Comparison of ENCODE assay signal across 24 cellular contexts in genomic region chr6:111830003-111830402, GRCh38. TPM values are rescaled to one million over a fixed set of nuclear protein-coding genes. Genes with fewer than 3 reads are reported as not detected.
A peak's percentile ranks its signal among the peaks of the same experiment; 100 is the strongest.
DNase-seq lines count a peak whose midpoint lies in the region; ATAC-seq and TF ChIP-seq lines count a peak whose summit lies in the region.
"Had no signal": no experiment of that assay in that cellular context is flagged by ENCODE, and none has a peak within 500 bp of the region (broad histone marks: within the 10 kb centered on the region; RNA-seq: fewer than 3 reads in every experiment).

No MANE protein-coding gene starts in this region.

- no peak for ATAC-seq in SK-N-SH treated with all-trans-retinoic acid at 6 μM for 48 hours
- no peak for ATAC-seq in HG03439 (IDR thresholded peaks at IDR 0.05; ENCODE audit: unreplicated experiment)
- no peak for ATAC-seq in GM21423 (IDR thresholded peaks at IDR 0.05; ENCODE audit: unreplicated experiment)
- ATAC-seq: esophagus mucosa, gastrocnemius medialis had no signal

- peaks cover 81% of the 10 kb centered on the region for H3K36me3 Mint-ChIP-seq in activated T-helper 2 cell treated with anti-CD3 and anti-CD28 coated beads, Interferon-gamma antibody, Interleukin-2, Interleukin-4, amounts not matched to agents 10 μg/mL and 5 μg/mL and 100 μg/mL, durations not matched to agents 14 hours and 24 hours and 36 hours (ENCODE audit: low read depth)

- H3K36me3 ChIP-seq in SK-N-SH (replicated peaks in 1 of 2; ENCODE audit: control insufficient read depth in 1 of 2, insufficient read depth in 2 of 2, low read length in 1 of 2): no peaks in the 10 kb centered on the region
- H3K36me3 ChIP-seq: gastrocnemius medialis, neutrophil, Peyer's patch had no signal

- no peak for TF ChIP-seq RAD21 in SK-N-SH (IDR thresholded peaks at IDR 0.05; ENCODE audit: low read length)

- H3K4me2 ChIP-seq in SK-N-SH: no peak overlapping the region

- DNase-seq in SK-N-SH: no peak
- peak; percentile 72 for DNase-seq in EL
- no peak for DNase-seq in activated T-helper 2 cell treated with anti-CD3 and anti-CD28 coated beads, Interferon-gamma antibody, Interleukin-2, Interleukin-4, amounts not matched to agents 10 μg/mL and 5 μg/mL and 100 μg/mL, durations not matched to agents 14 hours and 24 hours and 36 hours (ENCODE audit: low spot score)
- peak; percentile 27 to 59 for DNase-seq in lung microvascular endothelial cell (ENCODE audit: low read depth in 2 of 2)
- no peak for DNase-seq in NCI-H187 treated with DMSO at 0.1 percent for 48 hours (lab: John Stamatoyannopoulos, UW)
- DNase-seq: activated CD4-positive, alpha-beta T cell treated with anti-CD3 and anti-CD28 coated beads, Interleukin-2, amount 50 U/mL, for 4 hours; activated naive CD4-positive, alpha-beta T cell treated with anti-CD3 and anti-CD28 coated beads for 36 hours; Caco-2; effector CD8-positive, alpha-beta T cell; gastrocnemius medialis; HCEC 1CT; hypothalamus; MG63; NCI-H1417; NCI-H524 treated with DMSO at 0.1 percent for 48 hours; Peyer's patch; testis had no signal

- no peak for TF ChIP-seq CTCF in SK-N-SH (IDR thresholded peaks at IDR 0.05)

- H3K27me3 ChIP-seq in SK-N-SH (ENCODE audit: insufficient read depth): no peaks in the 10 kb centered on the region
- H3K27me3 ChIP-seq: gastrocnemius medialis, MG63, neutrophil, Peyer's patch, testis had no signal

- peaks cover 2 to 5% of the 10 kb centered on the region in 2 experiments; a peak in 2 of 4 replicates for H3K4me1 ChIP-seq in SK-N-SH (ENCODE audit: control insufficient read depth in 1 of 2, insufficient read depth in 2 of 2, low read depth in 1 of 2, low read length in 1 of 2)
- H3K4me1 ChIP-seq: Caco-2, gastrocnemius medialis had no signal

- no peak overlapping the region for H2AFZ ChIP-seq in SK-N-SH (ENCODE audit: low read depth)

- H3K4me1 Mint-ChIP-seq in activated T-helper 2 cell treated with anti-CD3 and anti-CD28 coated beads, Interferon-gamma antibody, Interleukin-2, Interleukin-4, amounts not matched to agents 10 μg/mL and 5 μg/mL and 100 μg/mL, durations not matched to agents 14 hours and 24 hours and 36 hours (ENCODE audit: low read depth): peaks cover 82% of the 10 kb centered on the region

- H3K9ac ChIP-seq in SK-N-SH: no peak overlapping the region

- peak overlapping the region; percentile 4 for H3K27ac Mint-ChIP-seq in activated T-helper 2 cell treated with anti-CD3 and anti-CD28 coated beads, Interferon-gamma antibody, Interleukin-2, Interleukin-4, amounts not matched to agents 10 μg/mL and 5 μg/mL and 100 μg/mL, durations not matched to agents 14 hours and 24 hours and 36 hours
- H3K27ac Mint-ChIP-seq: activated naive CD4-positive, alpha-beta T cell treated with anti-CD3 and anti-CD28 coated beads for 36 hours; T-helper 1 cell treated with Interleukin-12 subunit alpha and Interleukin-12 subunit beta and Interleukin-4 antibody, amounts not matched to agents 30 μg/mL and 1 μg/mL, for 36 hours had no signal

- peaks cover 3% of the 10 kb centered on the region for H3F3A ChIP-seq in SK-N-SH (replicated peaks; ENCODE audit: insufficient read depth)

- WGBS in SK-N-SH (ENCODE audit: low lambda C conversion rate): 24% methylated on average over 2 of the region's 2 CpGs

- CTCF ChIA-PET in SK-N-SH (lab: Yijun Ruan, JAX): no interaction called here

- no peaks in the 10 kb centered on the region for H3K9me3 ChIP-seq in SK-N-SH
- H3K9me3 ChIP-seq: Caco-2, gastrocnemius medialis, MG63, neutrophil, Peyer's patch, testis had no signal

- TF ChIP-seq EP300 in SK-N-SH (IDR thresholded peaks at IDR 0.05; ENCODE audit: borderline replicate concordance in 1 of 2, low read depth in 1 of 2, low read length in 1 of 2): no peak

- H3K27ac ChIP-seq in SK-N-SH (ENCODE audit: low read depth in 2 of 2, low read length in 1 of 2): no peak overlapping the region
- H3K27ac ChIP-seq: 22Rv1, neutrophil, Peyer's patch, testis had no signal

- H3K9me3 Mint-ChIP-seq in activated T-helper 2 cell treated with anti-CD3 and anti-CD28 coated beads, Interferon-gamma antibody, Interleukin-2, Interleukin-4, amounts not matched to agents 10 μg/mL and 5 μg/mL and 100 μg/mL, durations not matched to agents 14 hours and 24 hours and 36 hours: no peaks in the 10 kb centered on the region
- H3K9me3 Mint-ChIP-seq: activated naive CD4-positive, alpha-beta T cell treated with anti-CD3 and anti-CD28 coated beads for 36 hours; T-helper 1 cell treated with Interleukin-12 subunit alpha and Interleukin-12 subunit beta and Interleukin-4 antibody, amounts not matched to agents 30 μg/mL and 1 μg/mL, for 36 hours had no signal

- H3K27me3 Mint-ChIP-seq in activated T-helper 2 cell treated with anti-CD3 and anti-CD28 coated beads, Interferon-gamma antibody, Interleukin-2, Interleukin-4, amounts not matched to agents 10 μg/mL and 5 μg/mL and 100 μg/mL, durations not matched to agents 14 hours and 24 hours and 36 hours (ENCODE audit: low read depth): no peaks in the 10 kb centered on the region

- no peaks in the 10 kb centered on the region for H3K9me2 ChIP-seq in SK-N-SH

- no peak overlapping the region for H3K4me3 ChIP-seq in SK-N-SH (ENCODE audit: low read depth in 2 of 2, low read length in 1 of 2)
- H3K4me3 ChIP-seq: gastrocnemius medialis, MG63, Peyer's patch, testis had no signal

- H3K4me3 Mint-ChIP-seq in activated T-helper 2 cell treated with anti-CD3 and anti-CD28 coated beads, Interferon-gamma antibody, Interleukin-2, Interleukin-4, amounts not matched to agents 10 μg/mL and 5 μg/mL and 100 μg/mL, durations not matched to agents 14 hours and 24 hours and 36 hours (ENCODE audit: low read depth): no peak overlapping the region
- H3K4me3 Mint-ChIP-seq: activated naive CD4-positive, alpha-beta T cell treated with anti-CD3 and anti-CD28 coated beads for 36 hours; T-helper 1 cell treated with Interleukin-12 subunit alpha and Interleukin-12 subunit beta and Interleukin-4 antibody, amounts not matched to agents 30 μg/mL and 1 μg/mL, for 36 hours had no signal

- peaks cover 8% of the 10 kb centered on the region; the same call in 1 of the 2 replicates for H3K79me2 ChIP-seq in SK-N-SH (ENCODE audit: insufficient read depth)

- POLR2A ChIA-PET in SK-N-SH (lab: Yijun Ruan, JAX): no interaction called here

- H4K20me1 ChIP-seq in SK-N-SH (ENCODE audit: insufficient read depth): no peaks in the 10 kb centered on the region

- intact Hi-C loops in activated T-helper 2 cell treated with anti-CD3 and anti-CD28 coated beads, Interferon-gamma antibody, Interleukin-2, Interleukin-4, amounts not matched to agents 10 μg/mL and 5 μg/mL and 100 μg/mL, durations not matched to agents 14 hours and 24 hours and 36 hours (cut with micrococcal nuclease): no loop called here

TF ChIP-seq in SK-N-SH, 30 proteins besides CTCF, POLR2A, EP300 and RAD21 (continues in another document):
- TF ChIP-seq TEAD4 (IDR thresholded peaks at IDR 0.05; ENCODE audit: borderline replicate concordance, insufficient read depth) (no peak), MEF2A (IDR thresholded peaks at IDR 0.05; ENCODE audit: borderline replicate concordance, low read depth) (no peak), USF2 (IDR thresholded peaks at IDR 0.05; ENCODE audit: borderline replicate concordance, low read depth, low read length) (no peak), NFIC (IDR thresholded peaks at IDR 0.05; ENCODE audit: borderline replicate concordance) (no peak), JUND (IDR thresholded peaks at IDR 0.05) (no peak), TCF12 (IDR thresholded peaks at IDR 0.05) (no peak)

TF ChIP-seq in SK-N-SH treated with all-trans-retinoic acid at 6 μM for 48 hours, 23 proteins besides CTCF, POLR2A, EP300 and RAD21:
- TF ChIP-seq ZNF565 (CRISPR knock-in tag; conservative IDR thresholded peaks at IDR 0.05; ENCODE audit: low read depth) (no peak), CSRNP3 (CRISPR knock-in tag; IDR thresholded peaks at IDR 0.05) (no peak), ISL1 (CRISPR knock-in tag; IDR thresholded peaks at IDR 0.05) (no peak)

RNA-seq across cellular contexts. Expression of gene FYN, which starts 43.2 kb away (rescaled TPM):
- polyA plus RNA-seq in SK-N-SH (2012; rRNA removed): 26.0 and 31.0 TPM in 2 replicates
- polyA plus RNA-seq in SK-N-SH (2012; cell fraction: cytosol; rRNA removed): 25.4 and 25.9 TPM in 2 replicates
- 45.6 and 61.2 TPM in 2 replicates for polyA plus RNA-seq in SK-N-SH (2012; cell fraction: nucleus; rRNA removed)
- 359 TPM in 2 replicates for total RNA-seq in activated T-helper 2 cell treated with anti-CD3 and anti-CD28 coated beads, Interferon-gamma antibody, Interleukin-2, Interleukin-4, amounts not matched to agents 10 μg/mL and 5 μg/mL and 100 μg/mL, durations not matched to agents 14 hours and 24 hours and 36 hours
- 53.4 and 77.0 TPM in 2 replicates for total RNA-seq in lung microvascular endothelial cell

Comparison
In these comparisons a context has a peak if more than half of its experiments do, and no peak if none do; other contexts are left out.
1. DNase-seq: peak in EL (single experiment) and lung microvascular endothelial cell (2 of 2); none in SK-N-SH (single experiment), activated T-helper 2 cell treated with anti-CD3 and anti-CD28 coated beads, Interferon-gamma antibody, Interleukin-2, Interleukin-4, amounts not matched to agents 10 μg/mL and 5 μg/mL and 100 μg/mL, durations not matched to agents 14 hours and 24 hours and 36 hours (single experiment) and NCI-H187 treated with DMSO at 0.1 percent for 48 hours (single experiment).